In the genomic region with DNA sequence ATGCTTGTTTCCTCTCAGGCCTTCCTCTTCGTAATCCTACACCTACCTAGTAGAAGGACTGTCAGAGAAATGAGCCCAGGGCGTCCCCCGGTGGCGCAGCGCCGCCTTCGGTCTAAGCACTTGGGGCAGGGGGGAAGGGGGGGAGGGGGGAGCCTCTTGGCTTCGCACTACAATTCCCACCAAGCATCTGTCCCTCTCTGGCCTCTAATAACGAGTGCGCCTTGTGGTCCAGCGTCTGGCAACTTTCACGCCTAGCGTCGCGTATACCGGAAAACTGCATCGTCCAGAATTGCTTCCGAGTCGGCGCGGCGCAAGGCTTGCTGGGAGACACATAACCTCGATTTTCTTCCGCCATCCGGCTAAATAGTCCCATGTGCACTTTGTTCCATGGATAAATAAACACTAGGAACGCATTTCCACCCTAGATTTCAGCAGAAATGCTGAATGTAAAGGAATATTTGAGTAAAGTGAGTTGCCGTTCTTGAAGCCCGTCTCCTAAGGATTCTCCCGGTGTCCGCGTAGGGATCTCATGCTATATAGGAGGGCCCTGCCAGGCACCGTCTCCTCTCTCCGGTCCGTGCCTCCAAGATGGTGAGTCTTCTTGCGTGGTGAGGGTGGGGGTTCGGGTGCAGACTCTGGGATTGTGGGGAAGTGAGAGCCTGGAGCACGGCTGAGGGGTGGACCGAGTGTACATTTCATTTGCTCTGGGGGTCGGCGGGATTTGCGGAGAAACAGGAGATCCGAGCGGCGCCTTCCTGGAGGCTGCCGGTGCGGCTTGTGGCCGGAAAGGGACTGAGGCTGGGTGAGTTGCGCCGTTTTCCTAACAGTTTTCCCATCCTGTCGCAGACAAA, we compare ENCODE assay signal across 1 cellular context.
TF ChIP-seq lines count a peak whose summit lies in the region.

A gene (plus strand): TSS at position 340 of the 851 bp plus-strand sequence. CDS start 249 bp downstream, at position 589.

TF ChIP-seq in GM12878, 131 proteins besides CTCF, POLR2A, EP300 and RAD21 (continued from another document and continues in another):
- TF ChIP-seq, protein P1, sequence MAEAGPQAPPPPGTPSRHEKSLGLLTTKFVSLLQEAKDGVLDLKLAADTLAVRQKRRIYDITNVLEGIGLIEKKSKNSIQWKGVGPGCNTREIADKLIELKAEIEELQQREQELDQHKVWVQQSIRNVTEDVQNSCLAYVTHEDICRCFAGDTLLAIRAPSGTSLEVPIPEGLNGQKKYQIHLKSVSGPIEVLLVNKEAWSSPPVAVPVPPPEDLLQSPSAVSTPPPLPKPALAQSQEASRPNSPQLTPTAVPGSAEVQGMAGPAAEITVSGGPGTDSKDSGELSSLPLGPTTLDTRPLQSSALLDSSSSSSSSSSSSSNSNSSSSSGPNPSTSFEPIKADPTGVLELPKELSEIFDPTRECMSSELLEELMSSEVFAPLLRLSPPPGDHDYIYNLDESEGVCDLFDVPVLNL (IDR thresholded peaks at IDR 0.05; ENCODE audit: low read depth, low read length): no peak
- TF ChIP-seq, protein P2, sequence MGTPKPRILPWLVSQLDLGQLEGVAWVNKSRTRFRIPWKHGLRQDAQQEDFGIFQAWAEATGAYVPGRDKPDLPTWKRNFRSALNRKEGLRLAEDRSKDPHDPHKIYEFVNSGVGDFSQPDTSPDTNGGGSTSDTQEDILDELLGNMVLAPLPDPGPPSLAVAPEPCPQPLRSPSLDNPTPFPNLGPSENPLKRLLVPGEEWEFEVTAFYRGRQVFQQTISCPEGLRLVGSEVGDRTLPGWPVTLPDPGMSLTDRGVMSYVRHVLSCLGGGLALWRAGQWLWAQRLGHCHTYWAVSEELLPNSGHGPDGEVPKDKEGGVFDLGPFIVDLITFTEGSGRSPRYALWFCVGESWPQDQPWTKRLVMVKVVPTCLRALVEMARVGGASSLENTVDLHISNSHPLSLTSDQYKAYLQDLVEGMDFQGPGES (IDR thresholded peaks at IDR 0.05): peak; percentile 67
- TF ChIP-seq NRF1 (conservative IDR thresholded peaks at IDR 0.05; ENCODE audit: low read depth, low read length): no peak
- no peak for TF ChIP-seq WRNIP1 (IDR thresholded peaks at IDR 0.05; ENCODE audit: borderline replicate concordance, low read depth, low read length)
- peak; percentile 70; the same call in 1 of the 2 replicates for TF ChIP-seq TCF7 (IDR thresholded peaks at IDR 0.05; ENCODE audit: borderline replicate concordance)
- TF ChIP-seq BCL11A (IDR thresholded peaks at IDR 0.05; ENCODE audit: low read depth, low read length): no peak; the same call in 1 of the 2 replicates
- TF ChIP-seq, protein P3, sequence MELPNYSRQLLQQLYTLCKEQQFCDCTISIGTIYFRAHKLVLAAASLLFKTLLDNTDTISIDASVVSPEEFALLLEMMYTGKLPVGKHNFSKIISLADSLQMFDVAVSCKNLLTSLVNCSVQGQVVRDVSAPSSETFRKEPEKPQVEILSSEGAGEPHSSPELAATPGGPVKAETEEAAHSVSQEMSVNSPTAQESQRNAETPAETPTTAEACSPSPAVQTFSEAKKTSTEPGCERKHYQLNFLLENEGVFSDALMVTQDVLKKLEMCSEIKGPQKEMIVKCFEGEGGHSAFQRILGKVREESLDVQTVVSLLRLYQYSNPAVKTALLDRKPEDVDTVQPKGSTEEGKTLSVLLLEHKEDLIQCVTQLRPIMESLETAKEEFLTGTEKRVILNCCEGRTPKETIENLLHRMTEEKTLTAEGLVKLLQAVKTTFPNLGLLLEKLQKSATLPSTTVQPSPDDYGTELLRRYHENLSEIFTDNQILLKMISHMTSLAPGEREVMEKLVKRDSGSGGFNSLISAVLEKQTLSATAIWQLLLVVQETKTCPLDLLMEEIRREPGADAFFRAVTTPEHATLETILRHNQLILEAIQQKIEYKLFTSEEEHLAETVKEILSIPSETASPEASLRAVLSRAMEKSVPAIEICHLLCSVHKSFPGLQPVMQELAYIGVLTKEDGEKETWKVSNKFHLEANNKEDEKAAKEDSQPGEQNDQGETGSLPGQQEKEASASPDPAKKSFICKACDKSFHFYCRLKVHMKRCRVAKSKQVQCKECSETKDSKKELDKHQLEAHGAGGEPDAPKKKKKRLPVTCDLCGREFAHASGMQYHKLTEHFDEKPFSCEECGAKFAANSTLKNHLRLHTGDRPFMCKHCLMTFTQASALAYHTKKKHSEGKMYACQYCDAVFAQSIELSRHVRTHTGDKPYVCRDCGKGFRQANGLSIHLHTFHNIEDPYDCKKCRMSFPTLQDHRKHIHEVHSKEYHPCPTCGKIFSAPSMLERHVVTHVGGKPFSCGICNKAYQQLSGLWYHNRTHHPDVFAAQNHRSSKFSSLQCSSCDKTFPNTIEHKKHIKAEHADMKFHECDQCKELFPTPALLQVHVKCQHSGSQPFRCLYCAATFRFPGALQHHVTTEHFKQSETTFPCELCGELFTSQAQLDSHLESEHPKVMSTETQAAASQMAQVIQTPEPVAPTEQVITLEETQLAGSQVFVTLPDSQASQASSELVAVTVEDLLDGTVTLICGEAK (IDR thresholded peaks at IDR 0.05; ENCODE audit: borderline replicate concordance): peak; percentile 99
- TF ChIP-seq, protein P4, sequence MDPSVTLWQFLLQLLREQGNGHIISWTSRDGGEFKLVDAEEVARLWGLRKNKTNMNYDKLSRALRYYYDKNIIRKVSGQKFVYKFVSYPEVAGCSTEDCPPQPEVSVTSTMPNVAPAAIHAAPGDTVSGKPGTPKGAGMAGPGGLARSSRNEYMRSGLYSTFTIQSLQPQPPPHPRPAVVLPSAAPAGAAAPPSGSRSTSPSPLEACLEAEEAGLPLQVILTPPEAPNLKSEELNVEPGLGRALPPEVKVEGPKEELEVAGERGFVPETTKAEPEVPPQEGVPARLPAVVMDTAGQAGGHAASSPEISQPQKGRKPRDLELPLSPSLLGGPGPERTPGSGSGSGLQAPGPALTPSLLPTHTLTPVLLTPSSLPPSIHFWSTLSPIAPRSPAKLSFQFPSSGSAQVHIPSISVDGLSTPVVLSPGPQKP (IDR thresholded peaks at IDR 0.05; ENCODE audit: low read depth, low read length): peak; percentile 78
- no peak for TF ChIP-seq CEBPB (IDR thresholded peaks at IDR 0.05; ENCODE audit: borderline replicate concordance in 1 of 2, low read depth in 2 of 2, low read length in 2 of 2)
- peak; percentile 99 for TF ChIP-seq TAF1 (IDR thresholded peaks at IDR 0.05; ENCODE audit: borderline replicate concordance, low read depth, low read length)
- no peak for TF ChIP-seq YBX1 (IDR thresholded peaks at IDR 0.05)
- TF ChIP-seq, protein P5, sequence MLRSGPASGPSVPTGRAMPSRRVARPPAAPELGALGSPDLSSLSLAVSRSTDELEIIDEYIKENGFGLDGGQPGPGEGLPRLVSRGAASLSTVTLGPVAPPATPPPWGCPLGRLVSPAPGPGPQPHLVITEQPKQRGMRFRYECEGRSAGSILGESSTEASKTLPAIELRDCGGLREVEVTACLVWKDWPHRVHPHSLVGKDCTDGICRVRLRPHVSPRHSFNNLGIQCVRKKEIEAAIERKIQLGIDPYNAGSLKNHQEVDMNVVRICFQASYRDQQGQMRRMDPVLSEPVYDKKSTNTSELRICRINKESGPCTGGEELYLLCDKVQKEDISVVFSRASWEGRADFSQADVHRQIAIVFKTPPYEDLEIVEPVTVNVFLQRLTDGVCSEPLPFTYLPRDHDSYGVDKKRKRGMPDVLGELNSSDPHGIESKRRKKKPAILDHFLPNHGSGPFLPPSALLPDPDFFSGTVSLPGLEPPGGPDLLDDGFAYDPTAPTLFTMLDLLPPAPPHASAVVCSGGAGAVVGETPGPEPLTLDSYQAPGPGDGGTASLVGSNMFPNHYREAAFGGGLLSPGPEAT (IDR thresholded peaks at IDR 0.05; ENCODE audit: low read depth): peak; percentile 96
- TF ChIP-seq NR2C1 (IDR thresholded peaks at IDR 0.05): peak; percentile 99
- TF ChIP-seq, protein P6, sequence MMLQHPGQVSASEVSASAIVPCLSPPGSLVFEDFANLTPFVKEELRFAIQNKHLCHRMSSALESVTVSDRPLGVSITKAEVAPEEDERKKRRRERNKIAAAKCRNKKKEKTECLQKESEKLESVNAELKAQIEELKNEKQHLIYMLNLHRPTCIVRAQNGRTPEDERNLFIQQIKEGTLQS (IDR thresholded peaks at IDR 0.05; ENCODE audit: borderline replicate concordance, extremely low read depth, low read depth, low read length): peak; percentile 28; the same call in 1 of the 2 replicates
- peak; percentile 59; the same call in 1 of the 2 replicates for TF ChIP-seq TBL1XR1 (IDR thresholded peaks at IDR 0.05; ENCODE audit: low read depth, low read length)
- TF ChIP-seq BMI1 (IDR thresholded peaks at IDR 0.05; ENCODE audit: borderline replicate concordance): no peak
- peak; percentile 95 for TF ChIP-seq CREB1 (IDR thresholded peaks at IDR 0.05; ENCODE audit: low read depth)
- TF ChIP-seq, protein P7, sequence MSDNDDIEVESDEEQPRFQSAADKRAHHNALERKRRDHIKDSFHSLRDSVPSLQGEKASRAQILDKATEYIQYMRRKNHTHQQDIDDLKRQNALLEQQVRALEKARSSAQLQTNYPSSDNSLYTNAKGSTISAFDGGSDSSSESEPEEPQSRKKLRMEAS (IDR thresholded peaks at IDR 0.05; ENCODE audit: low read depth, low read length): peak; percentile 58
- TF ChIP-seq KDM1A (IDR thresholded peaks at IDR 0.05; ENCODE audit: borderline replicate concordance): no peak
- TF ChIP-seq SUZ12 (IDR thresholded peaks at IDR 0.05; ENCODE audit: unreplicated experiment): no peak
- TF ChIP-seq GATAD2B (conservative IDR thresholded peaks at IDR 0.05; ENCODE audit: low read depth): peak; percentile 63; the same call in 1 of the 2 replicates
- no peak for TF ChIP-seq RCOR1 (conservative IDR thresholded peaks at IDR 0.05; ENCODE audit: low read depth, low read length)
- TF ChIP-seq, protein P8, sequence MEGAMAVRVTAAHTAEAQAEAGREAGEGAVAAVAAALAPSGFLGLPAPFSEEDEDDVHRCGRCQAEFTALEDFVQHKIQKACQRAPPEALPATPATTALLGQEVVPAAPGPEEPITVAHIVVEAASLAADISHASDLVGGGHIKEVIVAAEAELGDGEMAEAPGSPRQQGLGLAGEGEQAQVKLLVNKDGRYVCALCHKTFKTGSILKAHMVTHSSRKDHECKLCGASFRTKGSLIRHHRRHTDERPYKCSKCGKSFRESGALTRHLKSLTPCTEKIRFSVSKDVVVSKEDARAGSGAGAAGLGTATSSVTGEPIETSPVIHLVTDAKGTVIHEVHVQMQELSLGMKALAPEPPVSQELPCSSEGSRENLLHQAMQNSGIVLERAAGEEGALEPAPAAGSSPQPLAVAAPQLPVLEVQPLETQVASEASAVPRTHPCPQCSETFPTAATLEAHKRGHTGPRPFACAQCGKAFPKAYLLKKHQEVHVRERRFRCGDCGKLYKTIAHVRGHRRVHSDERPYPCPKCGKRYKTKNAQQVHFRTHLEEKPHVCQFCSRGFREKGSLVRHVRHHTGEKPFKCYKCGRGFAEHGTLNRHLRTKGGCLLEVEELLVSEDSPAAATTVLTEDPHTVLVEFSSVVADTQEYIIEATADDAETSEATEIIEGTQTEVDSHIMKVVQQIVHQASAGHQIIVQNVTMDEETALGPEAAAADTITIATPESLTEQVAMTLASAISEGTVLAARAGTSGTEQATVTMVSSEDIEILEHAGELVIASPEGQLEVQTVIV (IDR thresholded peaks at IDR 0.05; ENCODE audit: borderline replicate concordance, partially characterized antibody): peak; percentile 90
- TF ChIP-seq MXI1 (IDR thresholded peaks at IDR 0.05; ENCODE audit: low read depth, low read length): peak; percentile 51
- no peak for TF ChIP-seq SREBF2 (IDR thresholded peaks at IDR 0.05; ENCODE audit: low read length)
- TF ChIP-seq, protein P9, sequence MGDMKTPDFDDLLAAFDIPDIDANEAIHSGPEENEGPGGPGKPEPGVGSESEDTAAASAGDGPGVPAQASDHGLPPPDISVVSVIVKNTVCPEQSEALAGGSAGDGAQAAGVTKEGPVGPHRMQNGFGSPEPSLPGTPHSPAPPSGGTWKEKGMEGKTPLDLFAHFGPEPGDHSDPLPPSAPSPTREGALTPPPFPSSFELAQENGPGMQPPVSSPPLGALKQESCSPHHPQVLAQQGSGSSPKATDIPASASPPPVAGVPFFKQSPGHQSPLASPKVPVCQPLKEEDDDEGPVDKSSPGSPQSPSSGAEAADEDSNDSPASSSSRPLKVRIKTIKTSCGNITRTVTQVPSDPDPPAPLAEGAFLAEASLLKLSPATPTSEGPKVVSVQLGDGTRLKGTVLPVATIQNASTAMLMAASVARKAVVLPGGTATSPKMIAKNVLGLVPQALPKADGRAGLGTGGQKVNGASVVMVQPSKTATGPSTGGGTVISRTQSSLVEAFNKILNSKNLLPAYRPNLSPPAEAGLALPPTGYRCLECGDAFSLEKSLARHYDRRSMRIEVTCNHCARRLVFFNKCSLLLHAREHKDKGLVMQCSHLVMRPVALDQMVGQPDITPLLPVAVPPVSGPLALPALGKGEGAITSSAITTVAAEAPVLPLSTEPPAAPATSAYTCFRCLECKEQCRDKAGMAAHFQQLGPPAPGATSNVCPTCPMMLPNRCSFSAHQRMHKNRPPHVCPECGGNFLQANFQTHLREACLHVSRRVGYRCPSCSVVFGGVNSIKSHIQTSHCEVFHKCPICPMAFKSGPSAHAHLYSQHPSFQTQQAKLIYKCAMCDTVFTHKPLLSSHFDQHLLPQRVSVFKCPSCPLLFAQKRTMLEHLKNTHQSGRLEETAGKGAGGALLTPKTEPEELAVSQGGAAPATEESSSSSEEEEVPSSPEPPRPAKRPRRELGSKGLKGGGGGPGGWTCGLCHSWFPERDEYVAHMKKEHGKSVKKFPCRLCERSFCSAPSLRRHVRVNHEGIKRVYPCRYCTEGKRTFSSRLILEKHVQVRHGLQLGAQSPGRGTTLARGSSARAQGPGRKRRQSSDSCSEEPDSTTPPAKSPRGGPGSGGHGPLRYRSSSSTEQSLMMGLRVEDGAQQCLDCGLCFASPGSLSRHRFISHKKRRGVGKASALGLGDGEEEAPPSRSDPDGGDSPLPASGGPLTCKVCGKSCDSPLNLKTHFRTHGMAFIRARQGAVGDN (IDR thresholded peaks at IDR 0.05): peak; percentile 97
- peak; percentile 84 for TF ChIP-seq YY1 (IDR thresholded peaks at IDR 0.05; ENCODE audit: low read depth, low read length)
- peak; percentile 99 for TF ChIP-seq PML (IDR thresholded peaks at IDR 0.05; ENCODE audit: low read length)
- peak; percentile 69; the same call in 1 of the 2 replicates for TF ChIP-seq RAD51 (IDR thresholded peaks at IDR 0.05)
- no peak for TF ChIP-seq JUND (IDR thresholded peaks at IDR 0.05; ENCODE audit: low read depth, low read length)
- TF ChIP-seq PAX8 (IDR thresholded peaks at IDR 0.05): peak; percentile 84; the same call in 1 of the 2 replicates
- peak; percentile 53 to 72; a peak in 3 of 4 replicates for TF ChIP-seq IKZF2 (IDR thresholded peaks at IDR 0.05)
- no peak for TF ChIP-seq EZH2 (IDR thresholded peaks at IDR 0.05; ENCODE audit: borderline replicate concordance, control insufficient read depth, low read depth, low read length)
